24 cellular contexts compared by ENCODE assay signal in genomic region chr18:56647071-56647470, GRCh38. TPM values are rescaled to one million over a fixed set of nuclear protein-coding genes. Genes with fewer than 3 reads are reported as not detected.
A peak's percentile ranks its signal among the peaks of the same experiment; 100 is the strongest.
DNase-seq lines count a peak whose midpoint lies in the region; ATAC-seq lines count a peak whose summit lies in the region.
"Had no signal": no experiment of that assay in that cellular context is flagged by ENCODE, and none has a peak within 500 bp of the region (broad histone marks: within the 10 kb centered on the region; RNA-seq: fewer than 3 reads in every experiment).

No MANE protein-coding gene starts in this region.

- peak; percentile 12 for DNase-seq in stimulated activated CD4-positive, alpha-beta T cell treated with anti-CD3 and anti-CD28 coated beads, Interleukin-1b, Interleukin-23, amount 100 ng/mL, for 48 hours
- no peak for DNase-seq in stimulated activated CD4-positive, alpha-beta T cell treated with anti-CD3 and anti-CD28 coated beads, Interleukin-4, amount 100 ng/mL, for 24 hours
- peak; percentile 11 for DNase-seq in activated naive CD8-positive, alpha-beta T cell treated with anti-CD3 and anti-CD28 coated beads for 36 hours
- DNase-seq in OCI-M1 (lab: John Stamatoyannopoulos, UW), result no peak
- no peak for DNase-seq in anterior cingulate cortex (lab: John Stamatoyannopoulos, UW)
- no peak for DNase-seq in NOMO-1 (lab: John Stamatoyannopoulos, UW; ENCODE audit: unreplicated experiment in 2 of 2)
- DNase-seq: activated CD8-positive, alpha-beta memory T cell treated with anti-CD3 and anti-CD28 coated beads for 24 hours; Calu3; central memory CD4-positive, alpha-beta T cell; DND-41; esophagus squamous epithelium; foreskin melanocyte; heart right ventricle; NCI-H1048; NCI-H1694; NCI-H2171; NCI-H510A; T-helper 9 cell; transverse colon had no signal

- H3K9me3 Mint-ChIP-seq in activated naive CD8-positive, alpha-beta T cell treated with anti-CD3 and anti-CD28 coated beads for 36 hours, result no peaks in the 10 kb centered on the region
- H3K9me3 Mint-ChIP-seq: GM23338, nephron, WTC11 had no signal

- H3K4me3 Mint-ChIP-seq in activated naive CD8-positive, alpha-beta T cell treated with anti-CD3 and anti-CD28 coated beads for 36 hours, result no peak overlapping the region
- H3K4me3 Mint-ChIP-seq: activated naive CD8-positive, alpha-beta T cell; GM23338; WTC11 had no signal

- peaks cover 14% of the 10 kb centered on the region for H3K4me1 Mint-ChIP-seq in activated naive CD8-positive, alpha-beta T cell treated with anti-CD3 and anti-CD28 coated beads for 36 hours

- H3K36me3 Mint-ChIP-seq in activated naive CD8-positive, alpha-beta T cell treated with anti-CD3 and anti-CD28 coated beads for 36 hours, result peaks cover 4% of the 10 kb centered on the region
- H3K36me3 Mint-ChIP-seq: WTC11 had no signal

- H3K27me3 Mint-ChIP-seq in activated naive CD8-positive, alpha-beta T cell treated with anti-CD3 and anti-CD28 coated beads for 36 hours, result no peaks in the 10 kb centered on the region
- H3K27me3 Mint-ChIP-seq: activated naive CD8-positive, alpha-beta T cell had no signal

- no peak overlapping the region for H3K27ac Mint-ChIP-seq in activated naive CD8-positive, alpha-beta T cell treated with anti-CD3 and anti-CD28 coated beads for 36 hours
- H3K27ac Mint-ChIP-seq: activated naive CD8-positive, alpha-beta T cell; GM23338; nephron; WTC11 had no signal

- ATAC-seq in HG03432 (IDR thresholded peaks at IDR 0.05; ENCODE audit: unreplicated experiment), result peak; percentile 12
- ATAC-seq: GM23338, heart right ventricle, WTC11 had no signal

RNA-seq across cellular contexts. Expression of gene WDR7, which starts 4.1 kb away (rescaled TPM):
- total RNA-seq in activated naive CD8-positive, alpha-beta T cell treated with anti-CD3 and anti-CD28 coated beads for 36 hours, result 10 to 100 TPM; 16.8 to 22.6 TPM

RNA-seq across cellular contexts. Expression of gene TXNL1, which starts 8.7 kb away (rescaled TPM):
- total RNA-seq in activated naive CD8-positive, alpha-beta T cell treated with anti-CD3 and anti-CD28 coated beads for 36 hours, result 10 to 100 TPM; 85.3 to 86.6 TPM

Comparison
In these comparisons a context has a peak if more than half of its experiments do, and no peak if none do; other contexts are left out.
1. DNase-seq: peak in stimulated activated CD4-positive, alpha-beta T cell treated with anti-CD3 and anti-CD28 coated beads, Interleukin-1b, Interleukin-23, amount 100 ng/mL, for 48 hours (single experiment) and activated naive CD8-positive, alpha-beta T cell treated with anti-CD3 and anti-CD28 coated beads for 36 hours (single experiment); none in stimulated activated CD4-positive, alpha-beta T cell treated with anti-CD3 and anti-CD28 coated beads, Interleukin-4, amount 100 ng/mL, for 24 hours (single experiment), OCI-M1 (single experiment), anterior cingulate cortex (0 of 58) and NOMO-1 (0 of 2).